13 cellular contexts compared by ENCODE assay signal in the genomic region with DNA sequence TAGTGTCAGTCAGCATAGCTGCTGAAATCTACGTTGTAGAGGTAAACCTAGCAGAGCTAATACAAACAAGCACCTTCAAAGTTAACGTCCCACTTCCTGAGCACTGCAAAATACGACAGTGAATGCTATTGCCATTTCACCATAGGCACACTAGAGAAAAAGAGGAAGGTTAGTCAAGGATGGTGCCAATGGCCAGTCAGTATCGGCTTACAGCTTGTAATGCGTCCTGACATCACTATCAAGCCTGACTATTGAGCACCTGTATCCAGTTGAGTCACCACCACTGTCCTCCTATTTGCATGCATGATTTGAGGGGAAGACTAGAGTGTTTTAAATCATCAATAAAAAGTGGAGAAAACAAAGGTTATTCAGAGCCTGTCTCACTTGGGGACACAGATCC. TPM values are rescaled to one million over a fixed set of nuclear protein-coding genes. Genes with fewer than 3 reads are reported as not detected.
DNase-seq lines count a peak whose midpoint lies in the region; ATAC-seq and TF ChIP-seq lines count a peak whose summit lies in the region.
"Had no signal": no experiment of that assay in that cellular context is flagged by ENCODE, and none has a peak within 500 bp of the region (broad histone marks: within the 10 kb centered on the region; RNA-seq: fewer than 3 reads in every experiment).

No MANE protein-coding gene starts in this region.

- intact Hi-C loops in left lung (cut with DNase I): loop anchor here in 1 of 2 donors (10.0 kb wide), 1 partner anchor 51 kb away; no protein-coding TSS in a partner anchor
- intact Hi-C loops in upper lobe of right lung (cut with DNase I): loop anchor here (10.0 kb wide), 2 partner anchors 51 to 121 kb away; no protein-coding TSS in a partner anchor
- intact Hi-C loops in posterior vena cava (cut with DNase I): no loop called here

- H3K27me3 Mint-ChIP-seq in stimulated activated naive CD8-positive, alpha-beta T cell treated with anti-CD3 and anti-CD28 coated beads, Interleukin-15, Interleukin-2, amounts not matched to agents 100 ng/mL and 50 ng/mL, for 24 hours: no peaks in the 10 kb centered on the region

- no peaks in the 10 kb centered on the region for H3K9me3 Mint-ChIP-seq in stimulated activated naive CD8-positive, alpha-beta T cell treated with anti-CD3 and anti-CD28 coated beads, Interleukin-15, Interleukin-2, amounts not matched to agents 100 ng/mL and 50 ng/mL, for 24 hours

- H3K9me3 ChIP-seq in left lung (no peaks in the 10 kb centered on the region), upper lobe of right lung (no peaks in the 10 kb centered on the region)
- H3K9me3 ChIP-seq: uterus had no signal

- H3K27ac ChIP-seq in left lung (no peak overlapping the region), upper lobe of right lung (no peak overlapping the region)
- H3K27ac ChIP-seq: uterus had no signal

- no peak overlapping the region for H3K4me3 Mint-ChIP-seq in stimulated activated naive CD8-positive, alpha-beta T cell treated with anti-CD3 and anti-CD28 coated beads, Interleukin-15, Interleukin-2, amounts not matched to agents 100 ng/mL and 50 ng/mL, for 24 hours

- no peak for ATAC-seq in stimulated activated naive CD8-positive, alpha-beta T cell treated with anti-CD3 and anti-CD28 coated beads, Interleukin-15, Interleukin-2, amounts not matched to agents 100 U/mL and 50 U/mL, for 24 hours
- peak; percentile 27 for ATAC-seq in left lung
- ATAC-seq in upper lobe of right lung: peak; percentile 72
- ATAC-seq: right cardiac atrium had no signal

- TF ChIP-seq CTCF in left lung (IDR thresholded peaks at IDR 0.05): no peak
- no peak for TF ChIP-seq CTCF in upper lobe of right lung (IDR thresholded peaks at IDR 0.05)

- no peak overlapping the region for H3K4me3 ChIP-seq in left lung
- H3K4me3 ChIP-seq in upper lobe of right lung: no peak overlapping the region
- H3K4me3 ChIP-seq: uterus had no signal

- peaks cover 0 to 41% of the 10 kb centered on the region in 2 donors for H3K36me3 ChIP-seq in left lung
- peaks cover 53% of the 10 kb centered on the region for H3K36me3 ChIP-seq in upper lobe of right lung
- H3K36me3 ChIP-seq: uterus had no signal

- peak overlapping the region; percentile 27 for H3K27ac Mint-ChIP-seq in stimulated activated naive CD8-positive, alpha-beta T cell treated with anti-CD3 and anti-CD28 coated beads, Interleukin-15, Interleukin-2, amounts not matched to agents 100 ng/mL and 50 ng/mL, for 24 hours

- peaks cover 0 to 23% of the 10 kb centered on the region in 2 donors for H3K4me1 ChIP-seq in left lung
- H3K4me1 ChIP-seq in upper lobe of right lung: no peaks in the 10 kb centered on the region
- H3K4me1 ChIP-seq: uterus had no signal

- H3K27me3 ChIP-seq in left lung: no peaks in the 10 kb centered on the region
- H3K27me3 ChIP-seq in upper lobe of right lung: no peaks in the 10 kb centered on the region
- H3K27me3 ChIP-seq: uterus had no signal

- no peak for DNase-seq in stimulated activated naive CD8-positive, alpha-beta T cell treated with anti-CD3 and anti-CD28 coated beads, Interleukin-15, Interleukin-2, amounts not matched to agents 100 U/mL and 50 U/mL, for 24 hours
- DNase-seq in SKM-1 (lab: John Stamatoyannopoulos, UW; ENCODE audit: unreplicated experiment) (peak; percentile 35), left lung (no peak), upper lobe of right lung (no peak), COLO668 (lab: John Stamatoyannopoulos, UW; ENCODE audit: unreplicated experiment) (no peak), posterior vena cava (ENCODE audit: low spot score) (no peak)
- no peak for DNase-seq in activated effector memory CD4-positive, alpha-beta T cell treated with Interleukin-2 at 50 U/mL for 16 hours
- DNase-seq: NCI-H1436, NCI-H748 treated with DMSO at 0.1 percent for 48 hours, right cardiac atrium, Right ventricle myocardium superior, uterus had no signal

- peaks cover 46% of the 10 kb centered on the region for H3K4me1 Mint-ChIP-seq in stimulated activated naive CD8-positive, alpha-beta T cell treated with anti-CD3 and anti-CD28 coated beads, Interleukin-15, Interleukin-2, amounts not matched to agents 100 ng/mL and 50 ng/mL, for 24 hours (ENCODE audit: low read depth)

- H3K36me3 Mint-ChIP-seq in stimulated activated naive CD8-positive, alpha-beta T cell treated with anti-CD3 and anti-CD28 coated beads, Interleukin-15, Interleukin-2, amounts not matched to agents 100 ng/mL and 50 ng/mL, for 24 hours (ENCODE audit: low read depth): peaks cover 63% of the 10 kb centered on the region

RNA-seq across cellular contexts. Expression of a gene that starts 34.4 kb away (rescaled TPM):
- 100 to 1,000 TPM; 115 to 147 TPM for total RNA-seq in left lung
- 117 TPM for total RNA-seq in upper lobe of right lung
- total RNA-seq in posterior vena cava: 100 to 1,000 TPM; 157 to 168 TPM

RNA-seq across cellular contexts. Expression of a gene that starts 35.3 kb away (rescaled TPM):
- total RNA-seq in left lung: 1 to 10 TPM; 4.1 to 6.3 TPM
- 8.6 TPM for total RNA-seq in upper lobe of right lung
- total RNA-seq in posterior vena cava: 1 to 10 TPM; 3.6 to 5.3 TPM

RNA-seq across cellular contexts. Expression of a gene that starts 59.7 kb away (rescaled TPM):
- total RNA-seq in left lung: 10 to 100 TPM; 18.8 to 29.9 TPM
- 24.7 TPM for total RNA-seq in upper lobe of right lung
- total RNA-seq in posterior vena cava: 10 to 100 TPM; 19.8 to 23.9 TPM
